ENCODE assay signal across 8 cellular contexts in genomic region chr18:34122724-34123334, GRCh38.
A peak's percentile ranks its signal among the peaks of the same experiment; 100 is the strongest.
DNase-seq lines count a peak whose midpoint lies in the region; ATAC-seq and TF ChIP-seq lines count a peak whose summit lies in the region.
"Had no signal": no experiment of that assay in that cellular context is flagged by ENCODE, and none has a peak within 500 bp of the region (broad histone marks: within the 10 kb centered on the region; RNA-seq: fewer than 3 reads in every experiment).

No MANE protein-coding gene starts in this region.

- POLR2A ChIA-PET in MCF 10A (lab: Yijun Ruan, JAX): no interaction called here
- POLR2A ChIA-PET in CD8-positive, alpha-beta T cell (lab: Charles Lee): no interaction called here

- H3K4me1 ChIP-seq in left lung: peaks cover 0 to 5% of the 10 kb centered on the region in 2 donors
- no peaks in the 10 kb centered on the region for H3K4me1 ChIP-seq in CD8-positive, alpha-beta T cell (ENCODE audit: insufficient read depth, low read length)

- no peaks in the 10 kb centered on the region for H3K36me3 Mint-ChIP-seq in MCF 10A (ENCODE audit: insufficient read depth, unreplicated experiment)
- no peaks in the 10 kb centered on the region for H3K36me3 Mint-ChIP-seq in CD8-positive, alpha-beta T cell

- H3K27me3 ChIP-seq in GM06990 (replicated peaks; ENCODE audit: control insufficient read depth, insufficient read depth, low read length) (no peaks in the 10 kb centered on the region), left lung (no peaks in the 10 kb centered on the region)
- H3K27me3 ChIP-seq in CD8-positive, alpha-beta T cell (ENCODE audit: insufficient read depth, low read length): no peaks in the 10 kb centered on the region

- no peaks in the 10 kb centered on the region for H3K9me3 Mint-ChIP-seq in MCF 10A (ENCODE audit: unreplicated experiment)
- peaks cover 2% of the 10 kb centered on the region for H3K9me3 Mint-ChIP-seq in CD8-positive, alpha-beta T cell
- H3K9me3 Mint-ChIP-seq: stimulated activated naive CD8-positive, alpha-beta T cell treated with anti-CD3 and anti-CD28 coated beads, Interleukin-15, Interleukin-2, amounts not matched to agents 100 ng/mL and 50 ng/mL, for 24 hours had no signal

- intact Hi-C loops in MCF 10A (cut with micrococcal nuclease) (loop anchor here (1.0 to 5.0 kb wide), 3 partner anchors 539 to 884 kb away; no protein-coding TSS in a partner anchor), left lung (cut with DNase I) (no loop called here)
- intact Hi-C loops in CD8-positive, alpha-beta T cell (cut with DNase I, micrococcal nuclease): no loop called here

- H3K36me3 ChIP-seq in GM06990 (ENCODE audit: control insufficient read depth, insufficient read depth, low read length) (no peaks in the 10 kb centered on the region), left lung (no peaks in the 10 kb centered on the region)
- no peaks in the 10 kb centered on the region for H3K36me3 ChIP-seq in CD8-positive, alpha-beta T cell (ENCODE audit: insufficient read depth, low read length)

- ATAC-seq in GM21515 (IDR thresholded peaks at IDR 0.05; ENCODE audit: unreplicated experiment): peak; percentile 98
- peak; percentile 91 for ATAC-seq in HG03565 (IDR thresholded peaks at IDR 0.05; ENCODE audit: unreplicated experiment)
- ATAC-seq in left lung: peak; percentile 73
- ATAC-seq in CD8-positive, alpha-beta T cell: no peak

- no peak overlapping the region for H3K4me3 Mint-ChIP-seq in MCF 10A (ENCODE audit: unreplicated experiment)
- no peak overlapping the region for H3K4me3 Mint-ChIP-seq in CD8-positive, alpha-beta T cell
- H3K4me3 Mint-ChIP-seq: stimulated activated naive CD8-positive, alpha-beta T cell treated with anti-CD3 and anti-CD28 coated beads, Interleukin-15, Interleukin-2, amounts not matched to agents 100 ng/mL and 50 ng/mL, for 24 hours had no signal

- H3K9me3 ChIP-seq in left lung: no peaks in the 10 kb centered on the region
- peaks cover 4% of the 10 kb centered on the region for H3K9me3 ChIP-seq in CD8-positive, alpha-beta T cell (ENCODE audit: low read length)

- DNase-seq in GM06990 (ENCODE audit: extremely low read depth, insufficient read length): peak; percentile 28
- peak; percentile 69 for DNase-seq in NCI-H774 (lab: John Stamatoyannopoulos, UW)
- peak; percentile 63 for DNase-seq in MCF 10A (ENCODE audit: unreplicated experiment)
- DNase-seq in left lung: no peak
- DNase-seq in CD8-positive, alpha-beta T cell: no peak

- CTCF ChIA-PET in MCF 10A (lab: Yijun Ruan, JAX): interaction anchor here (0.5 to 2.7 kb wide), 57 partner anchors 9 to 904 kb away, joined by 3 to 39 read pairs (median 3); no protein-coding TSS in a partner anchor
- CTCF ChIA-PET in CD8-positive, alpha-beta T cell (lab: Charles Lee): no interaction called here

- no peak overlapping the region for H3K27ac Mint-ChIP-seq in MCF 10A (ENCODE audit: low read depth, unreplicated experiment)
- H3K27ac Mint-ChIP-seq in CD8-positive, alpha-beta T cell: no peak overlapping the region
- H3K27ac Mint-ChIP-seq: stimulated activated naive CD8-positive, alpha-beta T cell treated with anti-CD3 and anti-CD28 coated beads, Interleukin-15, Interleukin-2, amounts not matched to agents 100 ng/mL and 50 ng/mL, for 24 hours had no signal

- peaks cover 5% of the 10 kb centered on the region for H3K4me1 Mint-ChIP-seq in MCF 10A (ENCODE audit: insufficient read depth, unreplicated experiment)
- H3K4me1 Mint-ChIP-seq in CD8-positive, alpha-beta T cell (ENCODE audit: low read depth): no peaks in the 10 kb centered on the region

- TF ChIP-seq CTCF in GM06990 (IDR thresholded peaks at IDR 0.05; ENCODE audit: insufficient read depth, low read length, poor library complexity, severe bottlenecking) (peak; percentile 96), MCF 10A (IDR thresholded peaks at IDR 0.05; ENCODE audit: unreplicated experiment) (peak; percentile 76), left lung (IDR thresholded peaks at IDR 0.05) (peak; percentile 63 to 73)
- TF ChIP-seq CTCF in CD8-positive, alpha-beta T cell (IDR thresholded peaks at IDR 0.05): no peak

- no TSS peak for BruUV-seq in MCF 10A (replicated peaks; lab: Mats Ljungman, UMichigan)

- H3K27me3 Mint-ChIP-seq in MCF 10A (ENCODE audit: insufficient read depth, unreplicated experiment): no peaks in the 10 kb centered on the region
- H3K27me3 Mint-ChIP-seq in CD8-positive, alpha-beta T cell (ENCODE audit: low read depth): no peaks in the 10 kb centered on the region
- H3K27me3 Mint-ChIP-seq: stimulated activated naive CD8-positive, alpha-beta T cell treated with anti-CD3 and anti-CD28 coated beads, Interleukin-15, Interleukin-2, amounts not matched to agents 100 ng/mL and 50 ng/mL, for 24 hours had no signal

- H3K4me3 ChIP-seq in GM06990 (replicated peaks; ENCODE audit: low read depth, low read length) (no peak overlapping the region), left lung (no peak overlapping the region)
- H3K4me3 ChIP-seq in CD8-positive, alpha-beta T cell (ENCODE audit: low read depth, low read length): no peak overlapping the region

- H3K27ac ChIP-seq in left lung: no peak overlapping the region
- no peak overlapping the region for H3K27ac ChIP-seq in CD8-positive, alpha-beta T cell (ENCODE audit: low read depth, low read length)

Comparison
In these comparisons a context has a peak if more than half of its experiments do, and no peak if none do; other contexts are left out.
1. DNase-seq: peak in GM06990 (single experiment), NCI-H774 (single experiment) and MCF 10A (single experiment); none in left lung (0 of 2) and CD8-positive, alpha-beta T cell (0 of 7).